In genomic region chr3:120495809-120496208, GRCh38 we compare ENCODE assay signal across 1 cellular context.
TF ChIP-seq lines count a peak whose summit lies in the region.

No MANE protein-coding gene starts in this region.

TF ChIP-seq in H1, 55 proteins besides CTCF, POLR2A, EP300 and RAD21:
- TF ChIP-seq SRF (IDR thresholded peaks at IDR 0.05; ENCODE audit: low read depth, low read length), result no peak; the same call in 1 of the 2 replicates
- TF ChIP-seq HDAC6 (IDR thresholded peaks at IDR 0.05; ENCODE audit: low read depth, low read length), result no peak
- TF ChIP-seq HDAC2 (IDR thresholded peaks at IDR 0.05; ENCODE audit: borderline replicate concordance in 1 of 2, low read depth in 2 of 2, low read length in 2 of 2), result no peak
- TF ChIP-seq SIRT6 (IDR thresholded peaks at IDR 0.05; ENCODE audit: low read length), result no peak
- TF ChIP-seq BRCA1 (IDR thresholded peaks at IDR 0.05; ENCODE audit: low read depth, low read length), result no peak
- TF ChIP-seq MAX (IDR thresholded peaks at IDR 0.05), result no peak
